In the genomic region with DNA sequence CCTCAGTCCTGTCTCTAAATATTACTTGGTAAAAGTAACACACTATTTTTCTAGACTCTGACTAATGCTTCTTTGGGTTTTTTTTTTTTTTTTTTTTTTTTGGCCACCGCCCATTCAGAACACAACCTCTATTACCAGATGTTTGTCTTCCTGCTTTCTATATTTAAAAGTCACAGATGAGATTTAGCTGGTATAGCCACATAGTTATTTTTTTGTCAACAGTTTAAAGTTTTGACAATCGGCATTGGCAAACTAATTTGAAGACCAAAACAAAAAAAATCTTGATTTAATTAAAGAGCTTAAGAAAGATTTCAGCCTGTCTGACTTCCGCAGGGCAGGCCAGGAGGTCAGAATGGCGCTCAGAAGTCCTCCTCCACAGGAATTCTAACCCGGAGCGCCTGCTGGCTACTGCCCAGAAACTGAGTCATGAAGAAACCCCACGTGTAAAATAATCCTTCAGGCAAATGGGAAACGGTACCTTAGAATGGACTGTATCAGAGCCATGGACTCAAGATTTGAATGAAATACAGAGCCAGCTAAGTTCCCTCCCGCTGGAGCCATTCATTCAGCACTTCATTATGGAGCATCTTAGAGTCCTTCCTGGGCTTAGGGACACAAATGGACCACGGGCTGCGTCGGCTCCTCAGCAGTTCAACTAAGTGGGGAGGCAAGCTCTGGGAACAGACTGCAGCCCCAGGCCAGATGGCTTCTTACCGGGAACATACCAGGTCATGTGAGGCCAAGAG, we compare ENCODE assay signal across 1 cellular context.
TF ChIP-seq lines count a peak whose summit lies in the region.

No MANE protein-coding gene starts in this region.

TF ChIP-seq in GM23338, 12 proteins besides CTCF, POLR2A, EP300 and RAD21 (continued from another document):
- no peak for TF ChIP-seq ZNF462 (CRISPR knock-in tag; IDR thresholded peaks at IDR 0.05)
- TF ChIP-seq EZH2phosphoT487 (IDR thresholded peaks at IDR 0.05; ENCODE audit: unreplicated experiment): no peak
- no peak for TF ChIP-seq STAT1 (IDR thresholded peaks at IDR 0.05; ENCODE audit: unreplicated experiment)
- no peak for TF ChIP-seq ZNF331 (CRISPR knock-in tag; IDR thresholded peaks at IDR 0.05; ENCODE audit: low read depth)
- TF ChIP-seq EZH2 (IDR thresholded peaks at IDR 0.05; ENCODE audit: low read depth, unreplicated experiment): no peak
- no peak for TF ChIP-seq CREB1 (CRISPR knock-in tag; IDR thresholded peaks at IDR 0.05; ENCODE audit: low read depth)
- no peak for TF ChIP-seq REST (IDR thresholded peaks at IDR 0.05; ENCODE audit: unreplicated experiment)
- no peak for TF ChIP-seq NANOG (IDR thresholded peaks at IDR 0.05; ENCODE audit: borderline replicate concordance)
